Comparison of ENCODE assay signal across 9 cellular contexts in the genomic region with DNA sequence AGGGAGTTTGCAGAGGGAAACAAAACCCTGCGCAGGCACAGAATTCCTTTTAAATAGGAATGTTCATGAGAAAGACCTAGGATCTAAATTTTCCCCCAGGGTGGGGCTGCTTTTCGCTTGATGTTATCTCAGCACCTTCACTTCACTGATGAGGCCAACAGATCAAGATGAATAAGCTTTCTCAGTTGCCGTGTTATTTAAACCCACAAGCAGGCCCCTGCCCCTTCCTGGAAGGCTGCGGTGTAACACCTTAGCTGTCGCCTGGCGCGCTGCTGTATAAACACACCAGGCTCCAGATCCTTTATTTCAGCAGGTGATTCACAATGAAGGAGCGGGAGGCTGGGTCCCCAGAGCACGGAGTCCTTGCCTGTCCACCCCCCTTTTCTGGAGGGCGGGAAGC.
A peak's percentile ranks its signal among the peaks of the same experiment; 100 is the strongest.
DNase-seq lines count a peak whose midpoint lies in the region; ATAC-seq, FAIRE-seq and TF ChIP-seq lines count a peak whose summit lies in the region.
"Had no signal": no experiment of that assay in that cellular context is flagged by ENCODE, and none has a peak within 500 bp of the region (broad histone marks: within the 10 kb centered on the region; RNA-seq: fewer than 3 reads in every experiment).

No MANE protein-coding gene starts in this region.

- no peak for ATAC-seq in HG03095 (IDR thresholded peaks at IDR 0.05; ENCODE audit: unreplicated experiment)
- ATAC-seq: left colon had no signal

- TF ChIP-seq CTCF in colonic mucosa (IDR thresholded peaks at IDR 0.05) (no peak), kidney (IDR thresholded peaks at IDR 0.05; ENCODE audit: borderline replicate concordance, extremely low read depth, insufficient read depth) (no peak)

- no peaks in the 10 kb centered on the region for H3K27me3 ChIP-seq in colonic mucosa

- H3K9ac ChIP-seq in colonic mucosa (ENCODE audit: low read depth in 2 of 2, low read length in 2 of 2) (no peak overlapping the region), kidney (ENCODE audit: low read length in 2 of 2) (no peak overlapping the region)

- intact Hi-C loops in colonic mucosa (cut with DNase I) (no loop called here), kidney (cut with DNase I) (no loop called here)

- H3K4me3 ChIP-seq in colonic mucosa (no peak overlapping the region), kidney (ENCODE audit: low read length in 2 of 2) (no peak overlapping the region)

- no peak overlapping the region for H3K27ac ChIP-seq in colonic mucosa
- no peak overlapping the region for H3K27ac ChIP-seq in kidney (ENCODE audit: low read depth in 2 of 2, low read length in 2 of 2)

- peak; percentile 83 for DNase-seq in NCI-H1436 treated with DMSO at 0.1 percent for 48 hours (lab: John Stamatoyannopoulos, UW)
- DNase-seq in activated CD4-positive, alpha-beta T cell treated with anti-CD3 and anti-CD28 coated beads for 4 hours, result peak; percentile 49 to 71
- DNase-seq in colonic mucosa, result peak; percentile 21
- peak; percentile 36 for DNase-seq in stimulated activated CD8-positive, alpha-beta memory T cell treated with anti-CD3 and anti-CD28 coated beads, Interleukin-12 subunit alpha, Interleukin-12 subunit beta, amount 100 ng/mL, for 4 hours (ENCODE audit: low read depth)
- DNase-seq in kidney, result no peak
- no peak for DNase-seq in 8988T
- DNase-seq in HCEC 1CT, result no peak

- FAIRE-seq in kidney (lab: Jason Lieb, UNC), result no peak

- no peaks in the 10 kb centered on the region for H3K9me3 ChIP-seq in colonic mucosa
- no peaks in the 10 kb centered on the region for H3K9me3 ChIP-seq in kidney (ENCODE audit: control insufficient read depth in 1 of 2, low read length in 2 of 2)

- no peaks in the 10 kb centered on the region for H3K36me3 ChIP-seq in colonic mucosa
- no peaks in the 10 kb centered on the region for H3K36me3 ChIP-seq in kidney (ENCODE audit: control insufficient read depth in 1 of 2, insufficient read depth in 2 of 2, low read length in 2 of 2)

- H3K4me1 ChIP-seq in colonic mucosa (no peaks in the 10 kb centered on the region), kidney (ENCODE audit: control insufficient read depth in 1 of 2, insufficient read depth in 1 of 2, low read depth in 1 of 2, low read length in 2 of 2) (no peaks in the 10 kb centered on the region)

Comparison
In these comparisons a context has a peak if more than half of its experiments do, and no peak if none do; other contexts are left out.
1. DNase-seq: peak in NCI-H1436 treated with DMSO at 0.1 percent for 48 hours (single experiment), activated CD4-positive, alpha-beta T cell treated with anti-CD3 and anti-CD28 coated beads for 4 hours (2 of 2), colonic mucosa (single experiment) and stimulated activated CD8-positive, alpha-beta memory T cell treated with anti-CD3 and anti-CD28 coated beads, Interleukin-12 subunit alpha, Interleukin-12 subunit beta, amount 100 ng/mL, for 4 hours (single experiment); none in kidney (single experiment), 8988T (single experiment) and HCEC 1CT (single experiment).